8 cellular contexts compared by ENCODE assay signal in the genomic region with DNA sequence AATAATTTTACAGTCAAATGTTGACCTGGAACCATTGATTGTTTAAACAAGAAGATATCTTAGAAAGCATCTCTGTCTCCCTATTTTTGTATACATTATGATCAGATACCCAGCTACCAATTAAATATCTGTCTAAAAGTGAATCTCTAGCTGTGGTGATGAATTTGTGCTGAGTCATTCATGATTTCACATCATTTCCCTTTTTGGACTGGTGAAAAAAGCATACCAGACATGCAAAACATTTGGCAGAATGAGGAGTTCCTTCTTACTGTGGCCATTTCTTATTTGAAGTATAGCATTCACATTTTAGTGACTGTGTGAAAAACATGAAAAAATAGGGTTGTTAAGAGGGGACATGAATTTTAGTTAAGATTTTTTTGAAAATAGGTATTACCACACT.
DNase-seq lines count a peak whose midpoint lies in the region; ATAC-seq and TF ChIP-seq lines count a peak whose summit lies in the region.

No MANE protein-coding gene starts in this region.

- H3K9me3 Mint-ChIP-seq in activated naive CD4-positive, alpha-beta T cell treated with anti-CD3 and anti-CD28 coated beads for 36 hours = no peaks in the 10 kb centered on the region

- peaks cover 9% of the 10 kb centered on the region for H3K4me1 ChIP-seq in suprapubic skin

- DNase-seq in RPMI8226 (peak; percentile 51), lung microvascular endothelial cell (ENCODE audit: low read depth in 2 of 2) (peak; percentile 77 to 78), suprapubic skin (ENCODE audit: low spot score in 2 of 2) (no peak)
- no peak for DNase-seq in stimulated activated CD4-positive, alpha-beta T cell treated with anti-CD3 and anti-CD28 coated beads, Interleukin-2, amount 100 ng/mL, for 24 hours
- no peak for DNase-seq in activated CD8-positive, alpha-beta memory T cell treated with anti-CD3 and anti-CD28 coated beads, Interleukin-2, amount 50 U/mL, for 48 hours
- DNase-seq in activated naive CD4-positive, alpha-beta T cell treated with anti-CD3 and anti-CD28 coated beads for 36 hours = no peak

- no peaks in the 10 kb centered on the region for H3K9me3 ChIP-seq in suprapubic skin

- H3K4me3 Mint-ChIP-seq in activated naive CD4-positive, alpha-beta T cell treated with anti-CD3 and anti-CD28 coated beads for 36 hours = no peak overlapping the region

- H3K4me3 ChIP-seq in suprapubic skin = no peak overlapping the region

- H3K27ac Mint-ChIP-seq in activated naive CD4-positive, alpha-beta T cell treated with anti-CD3 and anti-CD28 coated beads for 36 hours = no peak overlapping the region

- no peak for TF ChIP-seq CTCF in suprapubic skin (IDR thresholded peaks at IDR 0.05)

- TF ChIP-seq POLR2A in suprapubic skin (IDR thresholded peaks at IDR 0.05) = no peak

- H3K4me1 Mint-ChIP-seq in activated naive CD4-positive, alpha-beta T cell treated with anti-CD3 and anti-CD28 coated beads for 36 hours (ENCODE audit: low read depth) = peaks cover 17% of the 10 kb centered on the region

- CTCF ChIA-PET in activated naive CD4-positive, alpha-beta T cell treated with anti-CD3 and anti-CD28 coated beads for 36 hours (lab: Charles Lee) = no interaction called here

- intact Hi-C loops in activated naive CD4-positive, alpha-beta T cell treated with anti-CD3 and anti-CD28 coated beads for 36 hours (cut with micrococcal nuclease) = no loop called here

- H3K27me3 ChIP-seq in suprapubic skin = no peaks in the 10 kb centered on the region

- H3K27me3 Mint-ChIP-seq in activated naive CD4-positive, alpha-beta T cell treated with anti-CD3 and anti-CD28 coated beads for 36 hours (ENCODE audit: low read depth) = no peaks in the 10 kb centered on the region

- H3K36me3 Mint-ChIP-seq in activated naive CD4-positive, alpha-beta T cell treated with anti-CD3 and anti-CD28 coated beads for 36 hours (ENCODE audit: low read depth) = peaks cover 2% of the 10 kb centered on the region

- no peaks in the 10 kb centered on the region for H3K36me3 ChIP-seq in suprapubic skin

- no peak overlapping the region for H3K27ac ChIP-seq in suprapubic skin

- ATAC-seq in GM18868 (IDR thresholded peaks at IDR 0.05; ENCODE audit: unreplicated experiment) (peak; percentile 98), HG02973 (IDR thresholded peaks at IDR 0.05; ENCODE audit: unreplicated experiment) (peak; percentile 95)

- TF ChIP-seq EP300 in suprapubic skin (IDR thresholded peaks at IDR 0.05) = no peak

Comparison
In these comparisons a context has a peak if more than half of its experiments do, and no peak if none do; other contexts are left out.
1. DNase-seq: peak in RPMI8226 (single experiment) and lung microvascular endothelial cell (2 of 2); none in suprapubic skin (0 of 2), stimulated activated CD4-positive, alpha-beta T cell treated with anti-CD3 and anti-CD28 coated beads, Interleukin-2, amount 100 ng/mL, for 24 hours (0 of 2), activated CD8-positive, alpha-beta memory T cell treated with anti-CD3 and anti-CD28 coated beads, Interleukin-2, amount 50 U/mL, for 48 hours (single experiment) and activated naive CD4-positive, alpha-beta T cell treated with anti-CD3 and anti-CD28 coated beads for 36 hours (single experiment).